Comparison of ENCODE assay signal across 10 cellular contexts in the genomic region with DNA sequence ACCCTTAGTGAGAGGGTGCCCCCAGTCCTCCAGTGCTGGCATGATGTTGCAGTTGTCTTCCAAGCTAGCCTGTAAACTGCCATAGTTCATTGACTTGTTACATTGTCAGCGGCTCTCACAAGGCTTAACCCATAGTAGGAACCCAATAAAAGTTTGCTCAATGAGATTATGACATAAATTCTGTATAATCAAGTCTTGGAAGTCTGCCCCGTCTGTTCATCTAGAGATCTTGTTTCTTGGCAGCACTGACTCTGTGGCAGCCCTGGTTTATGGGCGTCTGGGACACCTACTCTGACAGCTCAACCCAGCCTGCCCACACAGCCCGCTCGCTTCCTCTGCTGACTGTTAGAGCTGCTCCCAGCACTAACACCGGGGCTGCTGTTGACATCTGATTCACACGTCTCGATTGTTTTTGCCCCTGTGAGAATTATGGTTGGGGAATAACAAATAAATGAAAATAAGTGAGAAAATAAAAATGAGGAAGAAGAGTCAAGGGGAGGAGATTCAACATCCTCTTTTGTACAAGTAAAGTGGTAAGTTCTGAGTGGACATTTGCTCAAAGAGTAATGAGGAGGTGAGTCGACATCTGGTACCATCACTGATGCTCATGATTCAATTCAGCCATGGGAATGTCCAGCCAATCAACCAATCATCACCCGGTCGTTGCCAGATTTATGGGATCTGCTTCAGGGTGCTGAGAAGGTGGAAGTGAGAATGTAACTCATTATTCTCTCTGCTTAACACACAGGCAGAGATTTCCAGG.
DNase-seq lines count a peak whose midpoint lies in the region; ATAC-seq and TF ChIP-seq lines count a peak whose summit lies in the region.
"Had no signal": no experiment of that assay in that cellular context is flagged by ENCODE, and none has a peak within 500 bp of the region (broad histone marks: within the 10 kb centered on the region; RNA-seq: fewer than 3 reads in every experiment).

No MANE protein-coding gene starts in this region.

- no peaks in the 10 kb centered on the region for H3K9me2 ChIP-seq in Karpas-422 (replicated peaks; ENCODE audit: insufficient read depth, low read length)
- no peaks in the 10 kb centered on the region for H3K9me2 ChIP-seq in OCI-LY7 (ENCODE audit: insufficient read depth, low read length)

- H4K20me1 ChIP-seq in Karpas-422 (ENCODE audit: insufficient read depth, low read depth, low read length) (no peaks in the 10 kb centered on the region), OCI-LY7 (ENCODE audit: insufficient read depth, low read length) (no peaks in the 10 kb centered on the region)

- no peak overlapping the region for H2AFZ ChIP-seq in Karpas-422 (ENCODE audit: low read length)
- H2AFZ ChIP-seq in OCI-LY7 (ENCODE audit: low read length) = no peak overlapping the region

- H3K27me3 Mint-ChIP-seq in natural killer cell (ENCODE audit: low read depth in 2 of 2) = peaks cover 0 to 7% of the 10 kb centered on the region in 2 donors

- no peaks in the 10 kb centered on the region for H3K9me3 Mint-ChIP-seq in natural killer cell

- peak overlapping the region; percentile 86 to 89 for H3K27ac Mint-ChIP-seq in natural killer cell

- H3K4me2 ChIP-seq in Karpas-422 (ENCODE audit: low read depth, low read length, poor library complexity, severe bottlenecking) (no peak overlapping the region), OCI-LY7 (ENCODE audit: low read length) (no peak overlapping the region)

- TF ChIP-seq CTCF in natural killer cell (IDR thresholded peaks at IDR 0.05) = no peak
- no peak for TF ChIP-seq CTCF in OCI-LY7 (conservative IDR thresholded peaks at IDR 0.05; ENCODE audit: low read length)

- no peak overlapping the region for H3K9ac ChIP-seq in Karpas-422 (ENCODE audit: low read length)

- H3K36me3 ChIP-seq in Karpas-422 (ENCODE audit: insufficient read depth, low read length) (no peaks in the 10 kb centered on the region), OCI-LY7 (ENCODE audit: insufficient read depth, low read length) (no peaks in the 10 kb centered on the region)

- peaks cover 63 to 67% of the 10 kb centered on the region in 2 donors for H3K4me1 Mint-ChIP-seq in natural killer cell

- H3K4me3 ChIP-seq in Karpas-422 (ENCODE audit: low read length) (no peak overlapping the region), OCI-LY7 (ENCODE audit: low read depth, low read length, poor library complexity, severe bottlenecking) (no peak overlapping the region)
- H3K4me3 ChIP-seq: lung had no signal

- H3K27me3 ChIP-seq in Karpas-422 (ENCODE audit: low read length) = no peaks in the 10 kb centered on the region

- DNase-seq in A172 (ENCODE audit: low spot score) = peak; percentile 22
- peak; percentile 12 for DNase-seq in activated CD8-positive, alpha-beta memory T cell treated with anti-CD3 and anti-CD28 coated beads, Interleukin-2, amount 50 U/mL, for 24 hours (ENCODE audit: extremely low read depth)
- peak; percentile 81 for DNase-seq in natural killer cell
- no peak for DNase-seq in Karpas-422
- no peak for DNase-seq in OCI-LY7 (ENCODE audit: low spot score)
- no peak for DNase-seq in NCI-H510A (lab: John Stamatoyannopoulos, UW)
- DNase-seq: COR-L47 had no signal

- H3K4me3 Mint-ChIP-seq in natural killer cell = peak overlapping the region; percentile 85

- H3K36me3 Mint-ChIP-seq in natural killer cell = no peaks in the 10 kb centered on the region

- no peaks in the 10 kb centered on the region for H3K79me2 ChIP-seq in Karpas-422 (ENCODE audit: low read length)
- H3K79me2 ChIP-seq in OCI-LY7 (ENCODE audit: insufficient read depth, low read depth, low read length) = no peaks in the 10 kb centered on the region

- BruUV-seq in OCI-LY7 (replicated peaks; lab: Mats Ljungman, UMichigan) = no TSS peak

- intact Hi-C loops in natural killer cell (cut with micrococcal nuclease) = loop anchor here (1.0 to 10.0 kb wide), 6 partner anchors 65 to 406 kb away; partner anchors contain the start of gene PIP4K2A
- intact Hi-C loops in OCI-LY7 (cut with micrococcal nuclease; ENCODE audit: unreplicated experiment) = no loop called here

- POLR2A ChIA-PET in OCI-LY7 (lab: Charles Lee) = no interaction called here

- H3K4me1 ChIP-seq in Karpas-422 (ENCODE audit: low read length) = no peaks in the 10 kb centered on the region
- no peaks in the 10 kb centered on the region for H3K4me1 ChIP-seq in OCI-LY7 (ENCODE audit: insufficient read depth, low read length, poor library complexity, severe bottlenecking)

- H3K9me3 ChIP-seq in Karpas-422 (ENCODE audit: low read length) = no peaks in the 10 kb centered on the region
- H3K9me3 ChIP-seq in OCI-LY7 (ENCODE audit: low read length) = no peaks in the 10 kb centered on the region

- CTCF ChIA-PET in OCI-LY7 (lab: Charles Lee; ENCODE audit: unreplicated experiment) = no interaction called here

- peak; percentile 84 for ATAC-seq in HG02610 (IDR thresholded peaks at IDR 0.05; ENCODE audit: unreplicated experiment)
- peak; percentile 93 to 99 (median 99) for ATAC-seq in natural killer cell
- no peak for ATAC-seq in HG02970 (IDR thresholded peaks at IDR 0.05; ENCODE audit: low FRiP score, unreplicated experiment)

- H3K27ac ChIP-seq in Karpas-422 (ENCODE audit: low read length) (no peak overlapping the region), OCI-LY7 (ENCODE audit: low read depth, low read length, poor library complexity, severe bottlenecking) (no peak overlapping the region)

Comparison
In these comparisons a context has a peak if more than half of its experiments do, and no peak if none do; other contexts are left out.
1. DNase-seq: peak in A172 (single experiment), activated CD8-positive, alpha-beta memory T cell treated with anti-CD3 and anti-CD28 coated beads, Interleukin-2, amount 50 U/mL, for 24 hours (single experiment) and natural killer cell (single experiment); none in Karpas-422 (single experiment), OCI-LY7 (single experiment) and NCI-H510A (single experiment).